ENCODE assay signal across 17 cellular contexts in the genomic region with DNA sequence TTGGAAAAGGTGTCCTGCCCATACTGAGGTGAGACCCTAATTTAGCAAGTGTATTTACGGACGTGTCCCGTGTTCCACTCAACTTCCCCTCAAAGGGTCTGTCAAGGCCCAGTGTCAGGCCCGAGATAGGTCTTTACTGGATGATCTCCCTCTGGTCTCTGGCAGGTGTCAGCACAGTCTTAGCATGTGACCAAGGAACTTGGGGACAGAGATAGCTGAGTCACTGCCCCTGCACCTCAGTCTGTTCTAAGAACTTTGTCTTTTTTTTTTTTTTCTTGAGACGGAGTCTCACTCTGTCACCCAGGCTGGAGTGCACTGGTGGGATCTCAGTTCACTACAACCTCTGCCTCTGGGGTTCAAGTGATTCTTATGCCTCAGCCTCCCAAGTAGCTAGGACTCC. TPM values are rescaled to one million over a fixed set of nuclear protein-coding genes. Genes with fewer than 3 reads are reported as not detected.
DNase-seq lines count a peak whose midpoint lies in the region; ATAC-seq and TF ChIP-seq lines count a peak whose summit lies in the region.
"Had no signal": no experiment of that assay in that cellular context is flagged by ENCODE, and none has a peak within 500 bp of the region (broad histone marks: within the 10 kb centered on the region; RNA-seq: fewer than 3 reads in every experiment).

No MANE protein-coding gene starts in this region.

- H3K9ac ChIP-seq in endodermal cell (ENCODE audit: extremely low read depth, low read length, poor library complexity, severe bottlenecking) = no peak overlapping the region
- H3K9ac ChIP-seq: SK-N-SH had no signal

- TF ChIP-seq EP300 in tibial nerve (IDR thresholded peaks at IDR 0.05) = no peak

- peaks cover 31% of the 10 kb centered on the region for H3K4me1 Mint-ChIP-seq in CD14-positive monocyte
- peaks cover 29% of the 10 kb centered on the region for H3K4me1 Mint-ChIP-seq in GM23338
- peaks cover 15% of the 10 kb centered on the region for H3K4me1 Mint-ChIP-seq in endodermal cell

- H3K27me3 ChIP-seq in GM23338 (ENCODE audit: insufficient read depth) (no peaks in the 10 kb centered on the region), endodermal cell (ENCODE audit: control insufficient read depth, insufficient read depth, low read length, poor library complexity, severe bottlenecking) (no peaks in the 10 kb centered on the region), gastrocnemius medialis (no peaks in the 10 kb centered on the region), tibial nerve (no peaks in the 10 kb centered on the region)
- H3K27me3 ChIP-seq: MG63, transverse colon had no signal

- TF ChIP-seq POLR2A in gastrocnemius medialis (IDR thresholded peaks at IDR 0.05) (no peak), tibial nerve (IDR thresholded peaks at IDR 0.05) (no peak)

- 96 to 100% methylated on average over 4 to 5 of the region's 5 CpGs for WGBS in endodermal cell (ENCODE audit: insufficient coverage in 1 of 2, insufficient read length in 1 of 2), 2 experiments
- 78 to 85% methylated on average over 5 of the region's 5 CpGs for WGBS in tibial nerve, 2 donors

- H3K36me3 Mint-ChIP-seq in CD14-positive monocyte (peaks cover 60 to 81% of the 10 kb centered on the region in 2 donors), GM23338 (ENCODE audit: low read depth) (peaks cover 32% of the 10 kb centered on the region), endodermal cell (ENCODE audit: low read depth) (peaks cover 54% of the 10 kb centered on the region)

- intact Hi-C loops in CD14-positive monocyte (cut with micrococcal nuclease) = loop anchor here in 1 of 2 donors (2.0 kb wide), 1 partner anchor 58 kb away; no protein-coding TSS in a partner anchor
- intact Hi-C loops in gastrocnemius medialis (cut with DNase I; ENCODE audit: low total_unique reads) = loop anchor here (2.0 to 5.0 kb wide), 3 partner anchors 32 to 68 kb away; a partner anchor contains a TSS

- peaks cover 56% of the 10 kb centered on the region for H3K79me2 ChIP-seq in GM23338 (replicated peaks; ENCODE audit: insufficient read depth)

- H3K4me1 ChIP-seq in GM23338 (ENCODE audit: insufficient read depth) (peaks cover 6% of the 10 kb centered on the region; the same call in 1 of the 2 replicates), endodermal cell (ENCODE audit: control insufficient read depth, insufficient read depth, low read length) (peaks cover 14% of the 10 kb centered on the region), gastrocnemius medialis (peaks cover 53 to 58% of the 10 kb centered on the region in 2 donors), tibial nerve (peaks cover 0 to 40% (median 9%) of the 10 kb centered on the region in 4 donors)
- H3K4me1 ChIP-seq: Caco-2 had no signal

- H3K36me3 ChIP-seq in GM23338 (ENCODE audit: insufficient read depth) = peaks cover 8% of the 10 kb centered on the region; the same call in 1 of the 2 replicates
- peaks cover 79% of the 10 kb centered on the region for H3K36me3 ChIP-seq in endodermal cell (ENCODE audit: control insufficient read depth, insufficient read depth, low read length)
- peaks cover 0 to 26% of the 10 kb centered on the region in 2 donors for H3K36me3 ChIP-seq in gastrocnemius medialis
- peaks cover 0 to 58% (median 18%) of the 10 kb centered on the region in 3 donors for H3K36me3 ChIP-seq in tibial nerve

- H3K27me3 Mint-ChIP-seq in CD14-positive monocyte (ENCODE audit: low read depth in 3 of 3) (peaks cover 0 to 2% (median 0%) of the 10 kb centered on the region in 3 donors), GM23338 (ENCODE audit: insufficient read depth, low read depth, poor library complexity) (peaks cover 14% of the 10 kb centered on the region), endodermal cell (ENCODE audit: insufficient read depth) (no peaks in the 10 kb centered on the region)
- H3K27me3 Mint-ChIP-seq: activated naive CD4-positive, alpha-beta T cell treated with anti-CD3 and anti-CD28 coated beads, Interleukin-2, amount 50 U/mL, for 24 hours; IgD-negative memory B cell had no signal

- H3K9me3 Mint-ChIP-seq in CD14-positive monocyte = peaks cover 0 to 1% (median 0%) of the 10 kb centered on the region in 7 donors
- H3K9me3 Mint-ChIP-seq in GM23338 = no peaks in the 10 kb centered on the region
- H3K9me3 Mint-ChIP-seq in endodermal cell = no peaks in the 10 kb centered on the region
- H3K9me3 Mint-ChIP-seq: activated naive CD4-positive, alpha-beta T cell treated with anti-CD3 and anti-CD28 coated beads, Interleukin-2, amount 50 U/mL, for 24 hours; IgD-negative memory B cell had no signal

- peaks cover 31% of the 10 kb centered on the region for H4K20me1 ChIP-seq in GM23338 (replicated peaks; ENCODE audit: insufficient read depth)

- in situ Hi-C loops in gastrocnemius medialis (cut with MboI; ENCODE audit: low sequenced_read_pairs in 4 of 4) = no loop called here

- DNase-seq in CD14-positive monocyte (ENCODE audit: low spot score) = no peak
- DNase-seq in GM23338 (ENCODE audit: low spot score) = no peak
- DNase-seq in endodermal cell = no peak
- peak; percentile 41 to 60 for DNase-seq in gastrocnemius medialis
- DNase-seq in tibial nerve (ENCODE audit: low spot score in 2 of 2) = no peak
- no peak for DNase-seq in mucosa of gallbladder (ENCODE audit: low spot score)
- DNase-seq: Caco-2, mesenchymal stem cell, MG63, NCI-H1694, NCI-H226, SK-N-SH, transverse colon had no signal

- no peaks in the 10 kb centered on the region for H3K9me2 ChIP-seq in GM23338 (ENCODE audit: insufficient read depth)
- H3K9me2 ChIP-seq: SK-N-SH had no signal

- H3K4me3 ChIP-seq in GM23338 (no peak overlapping the region), endodermal cell (ENCODE audit: low read length) (no peak overlapping the region), gastrocnemius medialis (no peak overlapping the region), tibial nerve (no peak overlapping the region)
- H3K4me3 ChIP-seq: MG63, transverse colon had no signal

- no peak for TF ChIP-seq CTCF in CD14-positive monocyte (IDR thresholded peaks at IDR 0.05)
- no peak for TF ChIP-seq CTCF in GM23338 (conservative IDR thresholded peaks at IDR 0.05; ENCODE audit: low read depth in 2 of 2)
- TF ChIP-seq CTCF in endodermal cell (conservative IDR thresholded peaks at IDR 0.05) = no peak
- TF ChIP-seq CTCF in gastrocnemius medialis (IDR thresholded peaks at IDR 0.05 in 4 of 5, conservative IDR thresholded peaks at IDR 0.05 in 1 of 5) = no peak
- TF ChIP-seq CTCF in tibial nerve (IDR thresholded peaks at IDR 0.05) = no peak

- ATAC-seq in GM23338 (no peak), gastrocnemius medialis (peak; percentile 72 to 75), esophagus mucosa (no peak)

- H3K4me3 Mint-ChIP-seq in CD14-positive monocyte (no peak overlapping the region), GM23338 (no peak overlapping the region), endodermal cell (no peak overlapping the region)
- H3K4me3 Mint-ChIP-seq: activated naive CD4-positive, alpha-beta T cell treated with anti-CD3 and anti-CD28 coated beads, Interleukin-2, amount 50 U/mL, for 24 hours had no signal

- H2AFZ ChIP-seq in GM23338 = no peak overlapping the region

- H3K9me3 ChIP-seq in endodermal cell (ENCODE audit: control insufficient read depth, low read length) = no peaks in the 10 kb centered on the region
- no peaks in the 10 kb centered on the region for H3K9me3 ChIP-seq in gastrocnemius medialis
- H3K9me3 ChIP-seq in tibial nerve = no peaks in the 10 kb centered on the region
- H3K9me3 ChIP-seq: Caco-2, MG63, SK-N-SH, transverse colon had no signal

- H3K27ac Mint-ChIP-seq in CD14-positive monocyte (peak overlapping the region; percentile 51 to 87 (median 79)), GM23338 (peak overlapping the region; percentile 88), endodermal cell (peak overlapping the region; percentile 59)
- H3K27ac Mint-ChIP-seq: activated naive CD4-positive, alpha-beta T cell treated with anti-CD3 and anti-CD28 coated beads, Interleukin-2, amount 50 U/mL, for 24 hours had no signal

- no peaks in the 10 kb centered on the region for H3F3A ChIP-seq in GM23338 (replicated peaks; ENCODE audit: low read depth)

- no peak overlapping the region for H3K4me2 ChIP-seq in GM23338
- H3K4me2 ChIP-seq: SK-N-SH had no signal

- H3K27ac ChIP-seq in GM23338 (ENCODE audit: low read depth) (no peak overlapping the region), endodermal cell (ENCODE audit: low read depth, low read length) (no peak overlapping the region), gastrocnemius medialis (peak overlapping the region; percentile 77 to 95 (median 82)), tibial nerve (no peak overlapping the region)
- H3K27ac ChIP-seq: transverse colon had no signal

TF ChIP-seq in GM23338, 12 proteins besides CTCF, POLR2A, EP300 and RAD21 (continues in another document):
- no peak for TF ChIP-seq POLR2AphosphoS5 (IDR thresholded peaks at IDR 0.05; ENCODE audit: low read depth)
- no peak for TF ChIP-seq ZNF331 (CRISPR knock-in tag; IDR thresholded peaks at IDR 0.05; ENCODE audit: low read depth)
- TF ChIP-seq, protein P1, sequence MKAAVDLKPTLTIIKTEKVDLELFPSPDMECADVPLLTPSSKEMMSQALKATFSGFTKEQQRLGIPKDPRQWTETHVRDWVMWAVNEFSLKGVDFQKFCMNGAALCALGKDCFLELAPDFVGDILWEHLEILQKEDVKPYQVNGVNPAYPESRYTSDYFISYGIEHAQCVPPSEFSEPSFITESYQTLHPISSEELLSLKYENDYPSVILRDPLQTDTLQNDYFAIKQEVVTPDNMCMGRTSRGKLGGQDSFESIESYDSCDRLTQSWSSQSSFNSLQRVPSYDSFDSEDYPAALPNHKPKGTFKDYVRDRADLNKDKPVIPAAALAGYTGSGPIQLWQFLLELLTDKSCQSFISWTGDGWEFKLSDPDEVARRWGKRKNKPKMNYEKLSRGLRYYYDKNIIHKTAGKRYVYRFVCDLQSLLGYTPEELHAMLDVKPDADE (IDR thresholded peaks at IDR 0.05) = no peak

RNA-seq across cellular contexts. Expression of a gene that starts 32.1 kb away (rescaled TPM):
- under 1 TPM in 1 of 2 donors, not detected in 1; 0.02 TPM for polyA plus RNA-seq in CD14-positive monocyte
- total RNA-seq in GM23338 (2014; rRNA removed; shearing (Covaris generic)) = 29.7 and 45.7 TPM in 2 replicates
- 3.7 and 4.3 TPM in 2 replicates for polyA plus RNA-seq in GM23338 (2016; fragmentation: Nextera tagmentation; extraction: Ambion mirVana)
- 10 to 100 TPM; 57.8 to 94.1 TPM for total RNA-seq in endodermal cell
- 14.0 TPM for polyA plus RNA-seq in endodermal cell (2013, experiment 1 of 2)
- polyA plus RNA-seq in endodermal cell (2013, experiment 2 of 2) = 17.0 TPM
- total RNA-seq in gastrocnemius medialis = 100 to 1,000 TPM; 131 to 406 (median 305) TPM
- total RNA-seq in tibial nerve = 1 to 10 TPM; 2.4 to 7.1 (median 4.7) TPM
- 5.5 TPM for total RNA-seq in esophagus mucosa
- 7.6 TPM for total RNA-seq in mucosa of gallbladder
- polyA plus RNA-seq: IgD-negative memory B cell, neural cell had no signal

RNA-seq across cellular contexts. Expression of a gene that starts 36.7 kb away (rescaled TPM):
- polyA plus RNA-seq in CD14-positive monocyte (1 to 10 TPM; 2.8 to 5.0 TPM), GM23338 (2016; fragmentation: Nextera tagmentation; extraction: Ambion mirVana) (4.4 and 4.7 TPM in 2 replicates)
- total RNA-seq in GM23338 (2014; rRNA removed; shearing (Covaris generic)) = 18.8 and 21.4 TPM in 2 replicates
- total RNA-seq in endodermal cell (10 to 100 TPM; 33.3 to 35.2 TPM), gastrocnemius medialis (10 to 100 TPM; 30.0 to 49.2 (median 33.8) TPM), tibial nerve (10 to 100 TPM; 21.6 to 36.3 (median 32.6) TPM), esophagus mucosa (12.6 TPM), mucosa of gallbladder (29.3 TPM)
- 25.4 TPM for polyA plus RNA-seq in endodermal cell (2013, experiment 1 of 2)
- 23.1 TPM for polyA plus RNA-seq in endodermal cell (2013, experiment 2 of 2)

Comparison
In these comparisons a context has a peak if more than half of its experiments do, and no peak if none do; other contexts are left out.
1. DNase-seq: peak in gastrocnemius medialis (2 of 2); none in CD14-positive monocyte (single experiment), GM23338 (single experiment), endodermal cell (single experiment), tibial nerve (0 of 2) and mucosa of gallbladder (single experiment).
2. ATAC-seq: peak in gastrocnemius medialis (2 of 2); none in GM23338 (single experiment) and esophagus mucosa (single experiment).
3. H3K27ac ChIP-seq: peak in gastrocnemius medialis (4 of 4); none in GM23338 (single experiment), endodermal cell (single experiment) and tibial nerve (0 of 4).
4. Peak in every context shown above with its lines, with median percentiles within 50 percentile points of each other: H3K27ac Mint-ChIP-seq.